ENCODE assay signal across 40 cellular contexts in the genomic region with DNA sequence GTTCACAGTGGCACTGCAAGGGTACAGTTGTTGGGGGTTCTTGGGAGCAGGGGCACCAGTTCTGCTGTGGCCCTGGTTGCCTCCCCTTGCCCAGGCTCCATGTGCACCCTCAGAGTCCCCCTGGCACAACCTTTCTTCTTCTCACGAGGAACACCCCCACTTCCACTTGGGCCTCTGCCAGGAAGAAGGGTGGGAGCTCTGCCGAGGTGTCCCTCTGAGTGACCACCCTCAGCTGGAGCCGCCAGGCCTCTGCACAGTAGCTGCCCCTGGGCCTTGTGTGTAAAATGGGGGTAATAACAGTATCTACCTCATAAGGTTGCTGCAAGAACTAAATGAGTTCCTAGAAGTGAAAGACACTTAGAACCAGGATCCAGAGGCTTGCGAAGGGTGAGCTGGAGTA. TPM values are rescaled to one million over a fixed set of nuclear protein-coding genes. Genes with fewer than 3 reads are reported as not detected.
"Had no signal": no experiment of that assay in that cellular context is flagged by ENCODE, and none has a peak within 500 bp of the region (broad histone marks: within the 10 kb centered on the region; RNA-seq: fewer than 3 reads in every experiment).

No MANE protein-coding gene starts in this region.

- H3K4me2 ChIP-seq: hepatocyte had no signal

- H3K27ac Mint-ChIP-seq: activated B cell treated with CpG ODN at 0.5 μM for 24 hours; activated naive CD8-positive, alpha-beta T cell; activated T-cell treated with anti-CD3 and anti-CD28 coated beads, Interleukin-2, amount 50 U/mL, for 24 hours; activated T-cell treated with anti-CD3 and anti-CD28 coated beads, Interleukin-2, amount 50 U/mL, for 72 hours; T-helper 17 cell; T-helper 2 cell treated with Interferon-gamma antibody and Interleukin-4, amounts not matched to agents 5 μg/mL and 100 μg/mL, for 36 hours had no signal

- DNase-seq: activated B cell treated with CpG ODN at 0.5 μM for 24 hours; activated CD4-positive, alpha-beta T cell treated with anti-CD3 and anti-CD28 coated beads for 48 hours; activated CD4-positive, alpha-beta T cell treated with anti-CD3 and anti-CD28 coated beads, Interleukin-2, amount 50 U/mL, for 1 hour; activated CD4-positive, alpha-beta T cell treated with anti-CD3 and anti-CD28 coated beads, Interleukin-2, amount 50 U/mL, for 48 hours; activated CD8-positive, alpha-beta memory T cell treated with anti-CD3 and anti-CD28 coated beads, Interleukin-2, amount 50 U/mL, for 48 hours; activated gamma-delta T cell treated with Interleukin-2 at 50 U/mL for 16 hours; activated naive CD4-positive, alpha-beta T cell treated with anti-CD3 and anti-CD28 coated beads, Interleukin-2, amount 50 U/mL, for 16 hours; activated naive CD4-positive, alpha-beta T cell treated with Interleukin-2 at 50 U/mL for 16 hours; activated T-cell treated with anti-CD3 and anti-CD28 coated beads for 4 hours; activated T-cell treated with anti-CD3 and anti-CD28 coated beads, Interleukin-2, amount 50 U/mL, for 24 hours; activated T-cell treated with anti-CD3 and anti-CD28 coated beads, Interleukin-2, amount 50 U/mL, for 72 hours; amniotic stem cell; anterior cingulate cortex; brain microvascular endothelial cell; cortex of kidney; dermis blood vessel endothelial cell; effector CD4-positive, alpha-beta T cell; effector memory CD8-positive, alpha-beta T cell; esophagus squamous epithelium; foreskin melanocyte; heart right ventricle; T-helper 17 cell; T1000; WERI-Rb-1 had no signal

- ATAC-seq: activated CD4-positive, CD25-positive, alpha-beta regulatory T cell treated with anti-CD3 and anti-CD28 coated beads, Interleukin-2, amount 50 U/mL, for 24 hours; effector memory CD8-positive, alpha-beta T cell; gastroesophageal sphincter; T-helper 17 cell had no signal

- H3K79me2 ChIP-seq: hepatocyte had no signal

- H3K4me1 ChIP-seq: gastroesophageal sphincter had no signal

- H3K27me3 Mint-ChIP-seq: activated B cell treated with CpG ODN at 0.5 μM for 24 hours; activated naive CD8-positive, alpha-beta T cell; activated T-cell treated with anti-CD3 and anti-CD28 coated beads, Interleukin-2, amount 50 U/mL, for 24 hours; central memory CD8-positive, alpha-beta T cell; effector memory CD8-positive, alpha-beta T cell; T-helper 17 cell had no signal

- H3K4me3 ChIP-seq: esophagus squamous epithelium, gastroesophageal sphincter, heart right ventricle, hepatocyte had no signal

- H2AFZ ChIP-seq: hepatocyte had no signal

- FAIRE-seq: astrocyte, bronchial epithelial cell, colon had no signal

- H3K9me3 ChIP-seq: esophagus squamous epithelium, gastroesophageal sphincter, heart right ventricle had no signal

- H3K27me3 ChIP-seq: brain microvascular endothelial cell, esophagus squamous epithelium, gastroesophageal sphincter, heart right ventricle, hepatocyte had no signal

- H3K9me3 Mint-ChIP-seq: activated B cell treated with CpG ODN at 0.5 μM for 24 hours; activated T-cell treated with anti-CD3 and anti-CD28 coated beads, Interleukin-2, amount 50 U/mL, for 24 hours; activated T-cell treated with anti-CD3 and anti-CD28 coated beads, Interleukin-2, amount 50 U/mL, for 72 hours; central memory CD8-positive, alpha-beta T cell; effector memory CD8-positive, alpha-beta T cell; T-helper 2 cell treated with Interferon-gamma antibody and Interleukin-4, amounts not matched to agents 5 μg/mL and 100 μg/mL, for 36 hours had no signal

- H3K27ac ChIP-seq: brain microvascular endothelial cell, esophagus squamous epithelium, gastroesophageal sphincter, heart right ventricle, hepatocyte, WERI-Rb-1 had no signal

- H3K4me1 Mint-ChIP-seq: activated B cell treated with CpG ODN at 0.5 μM for 24 hours; central memory CD8-positive, alpha-beta T cell; T-helper 17 cell had no signal

- H3K4me3 Mint-ChIP-seq: activated B cell treated with CpG ODN at 0.5 μM for 24 hours; activated naive CD8-positive, alpha-beta T cell; activated T-cell treated with anti-CD3 and anti-CD28 coated beads, Interleukin-2, amount 50 U/mL, for 24 hours; activated T-cell treated with anti-CD3 and anti-CD28 coated beads, Interleukin-2, amount 50 U/mL, for 72 hours; central memory CD8-positive, alpha-beta T cell; effector memory CD8-positive, alpha-beta T cell; T-helper 17 cell; T-helper 2 cell treated with Interferon-gamma antibody and Interleukin-4, amounts not matched to agents 5 μg/mL and 100 μg/mL, for 36 hours had no signal

RNA-seq across cellular contexts. Expression of a gene that starts 55.3 kb away (rescaled TPM):
- total RNA-seq: activated B cell treated with CpG ODN at 0.5 μM for 24 hours; activated T-cell treated with anti-CD3 and anti-CD28 coated beads, Interleukin-2, amount 50 U/mL, for 72 hours; astrocyte; bronchial epithelial cell; cardiac septum; cerebellum; dermis blood vessel endothelial cell; esophagus squamous epithelium; fibroblast of lung; fibroblast of villous mesenchyme; gastroesophageal sphincter; glomerular endothelial cell; heart right ventricle; hepatocyte; T-helper 17 cell had no signal
- polyA plus RNA-seq: adipose tissue, esophagus, fibroblast of lung, heart right ventricle, hepatocyte had no signal
